Comparison of ENCODE assay signal across 1 cellular context in the genomic region with DNA sequence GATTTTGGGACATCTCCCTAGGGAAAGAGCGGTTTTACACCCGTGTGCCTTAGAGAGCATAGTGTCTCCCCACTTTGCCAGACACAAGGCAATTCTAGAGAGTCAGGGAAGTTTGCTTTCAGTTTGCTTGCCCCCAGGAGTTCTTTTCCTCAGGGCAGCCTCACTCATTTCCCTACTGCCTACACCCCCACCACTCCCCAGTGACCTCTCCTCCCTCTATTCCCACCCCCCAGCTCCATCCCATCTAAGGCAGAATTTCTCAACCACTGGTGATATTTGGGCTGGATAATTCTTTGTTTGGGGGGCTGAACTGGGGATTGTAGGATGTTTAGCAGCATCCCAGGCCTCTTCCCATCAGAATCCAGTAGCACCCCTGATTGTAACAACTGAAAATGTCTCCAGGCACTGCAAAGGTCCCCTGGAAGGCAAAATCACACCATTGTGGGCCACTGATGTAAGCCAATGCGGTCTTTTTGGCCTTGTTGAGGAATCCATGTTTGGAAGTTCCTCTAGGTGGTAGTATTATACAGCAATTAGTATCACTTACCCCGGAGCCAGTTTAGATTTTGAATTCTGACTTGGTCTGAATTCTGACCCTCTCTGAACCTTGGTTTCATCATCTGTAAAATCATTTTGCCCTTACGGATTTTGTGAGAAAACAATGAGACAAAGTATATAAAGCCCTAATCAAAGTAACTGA.
TF ChIP-seq lines count a peak whose summit lies in the region.

No MANE protein-coding gene starts in this region.

TF ChIP-seq in K562, 482 proteins besides CTCF, POLR2A, EP300 and RAD21:
- TF ChIP-seq NONO (IDR thresholded peaks at IDR 0.05; ENCODE audit: low read depth in 2 of 2, low read length in 1 of 2) (no peak), GTF2B (IDR thresholded peaks at IDR 0.05; ENCODE audit: extremely low read depth, insufficient read length) (no peak), ZNF121 (CRISPR knock-in tag; conservative IDR thresholded peaks at IDR 0.05) (no peak), GATA2 (CRISPR knock-in tag; IDR thresholded peaks at IDR 0.05) (no peak), RFX7 (CRISPR knock-in tag; IDR thresholded peaks at IDR 0.05) (no peak), ETV1 (tag; conservative IDR thresholded peaks at IDR 0.05; ENCODE audit: low read depth) (no peak), CBX8 (IDR thresholded peaks at IDR 0.05; ENCODE audit: borderline replicate concordance, extremely low read depth, low read depth, low read length, poor library complexity, severe bottlenecking) (no peak), CHD4 (IDR thresholded peaks at IDR 0.05; ENCODE audit: insufficient read depth, insufficient replicate concordance, low read depth, low read length, poor library complexity, severe bottlenecking) (no peak), E2F8 (IDR thresholded peaks at IDR 0.05; ENCODE audit: low read depth, partially characterized antibody) (no peak), ATF1 (CRISPR knock-in tag; IDR thresholded peaks at IDR 0.05) (no peak), ATF1 (tag; IDR thresholded peaks at IDR 0.05) (no peak), SMAD2 (IDR thresholded peaks at IDR 0.05; ENCODE audit: low read depth, low read length) (no peak), ZFP30 (CRISPR knock-in tag; IDR thresholded peaks at IDR 0.05; ENCODE audit: borderline replicate concordance) (no peak), BRD4 (IDR thresholded peaks at IDR 0.05) (no peak), ZNF354B (CRISPR knock-in tag; IDR thresholded peaks at IDR 0.05) (no peak)
- TF ChIP-seq, protein P1, sequence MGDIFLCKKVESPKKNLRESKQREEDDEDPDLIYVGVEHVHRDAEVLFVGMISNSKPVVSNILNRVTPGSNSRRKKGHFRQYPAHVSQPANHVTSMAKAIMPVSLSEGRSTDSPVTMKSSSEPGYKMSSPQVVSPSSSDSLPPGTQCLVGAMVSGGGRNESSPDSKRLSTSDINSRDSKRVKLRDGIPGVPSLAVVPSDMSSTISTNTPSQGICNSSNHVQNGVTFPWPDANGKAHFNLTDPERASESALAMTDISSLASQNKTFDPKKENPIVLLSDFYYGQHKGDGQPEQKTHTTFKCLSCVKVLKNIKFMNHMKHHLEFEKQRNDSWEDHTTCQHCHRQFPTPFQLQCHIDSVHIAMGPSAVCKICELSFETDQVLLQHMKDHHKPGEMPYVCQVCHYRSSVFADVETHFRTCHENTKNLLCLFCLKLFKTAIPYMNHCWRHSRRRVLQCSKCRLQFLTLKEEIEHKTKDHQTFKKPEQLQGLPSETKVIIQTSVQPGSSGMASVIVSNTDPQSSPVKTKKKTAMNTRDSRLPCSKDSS (IDR thresholded peaks at IDR 0.05; ENCODE audit: low read depth, partially characterized antibody), result no peak
